In the genomic region with DNA sequence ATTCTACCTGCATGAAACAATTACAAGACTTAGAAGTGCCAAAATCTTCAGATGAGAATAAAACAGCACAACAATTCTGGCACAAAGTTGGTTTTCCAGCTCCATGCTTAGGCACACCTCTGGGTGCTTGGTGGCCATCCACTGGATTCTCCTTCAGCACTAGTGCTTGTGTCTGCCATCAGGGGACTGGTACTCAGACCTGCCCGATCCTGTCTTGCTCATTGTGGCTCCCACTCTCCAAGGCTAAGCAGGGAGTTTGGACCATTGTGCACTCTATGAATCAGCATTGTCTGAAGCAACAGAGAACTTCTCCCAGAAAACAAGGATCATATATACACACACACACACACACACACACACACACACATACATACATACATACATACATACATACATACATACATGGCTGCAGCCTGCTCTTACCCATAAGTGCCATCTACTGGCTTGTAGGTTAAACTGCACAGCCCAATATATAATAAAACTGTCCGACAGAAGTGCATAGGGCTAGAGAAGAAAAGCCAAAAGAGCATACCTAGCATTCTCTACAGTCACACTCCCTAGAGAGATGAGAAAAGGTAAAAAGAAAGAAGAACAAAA, we compare ENCODE assay signal across 8 cellular contexts.
A peak's percentile ranks its signal among the peaks of the same experiment; 100 is the strongest.
DNase-seq lines count a peak whose midpoint lies in the region; ATAC-seq, FAIRE-seq and TF ChIP-seq lines count a peak whose summit lies in the region.

No MANE protein-coding gene starts in this region.

- DNase-seq in AG10803 (ENCODE audit: low read depth) (peak; percentile 35), NCI-H1694 treated with DMSO at 0.1 percent for 48 hours (lab: John Stamatoyannopoulos, UW) (peak; percentile 38), astrocyte of the spinal cord (ENCODE audit: low read depth, low spot score) (peak; percentile 19), mucosa of descending colon (peak in 1 of 3 donors; percentile 23), H54 (ENCODE audit: insufficient read length, low spot score) (no peak)
- DNase-seq in activated CD4-positive, CD25-positive, alpha-beta regulatory T cell (lab: John Stamatoyannopoulos, UW) = no peak

- no peak for TF ChIP-seq POLR2A in GM18505 (IDR thresholded peaks at IDR 0.05; ENCODE audit: borderline replicate concordance, extremely low read depth, insufficient read depth, insufficient read length)
- TF ChIP-seq POLR2A in H54 (IDR thresholded peaks at IDR 0.05; ENCODE audit: low read depth, low read length) = no peak

- FAIRE-seq in H54 (lab: Jason Lieb, UNC) = no peak

- TF ChIP-seq CTCF in AG10803 (conservative IDR thresholded peaks at IDR 0.05; ENCODE audit: low read length) (peak; percentile 42), astrocyte of the spinal cord (IDR thresholded peaks at IDR 0.05; ENCODE audit: low read depth, low read length) (peak; percentile 46), mucosa of descending colon (IDR thresholded peaks at IDR 0.05) (peak; percentile 30)

- intact Hi-C loops in mucosa of descending colon (cut with DNase I, micrococcal nuclease) = loop anchor here in 1 of 2 donors (5.0 kb wide), 1 partner anchor 550 kb away; no protein-coding TSS in a partner anchor

- no peaks in the 10 kb centered on the region for H3K36me3 ChIP-seq in mucosa of descending colon (ENCODE audit: low read depth)

- H3K4me1 ChIP-seq in mucosa of descending colon (ENCODE audit: low read depth) = no peaks in the 10 kb centered on the region

- H3K4me3 ChIP-seq in AG10803 (ENCODE audit: low read length) (no peak overlapping the region), astrocyte of the spinal cord (ENCODE audit: low read depth, low read length) (no peak overlapping the region), mucosa of descending colon (no peak overlapping the region)

- in situ Hi-C loops in astrocyte of the spinal cord (cut with HindIII; ENCODE audit: low sequenced_read_pairs) = no loop called here

- ATAC-seq in GM18505 (IDR thresholded peaks at IDR 0.05; ENCODE audit: unreplicated experiment) = peak; percentile 92
- peak; percentile 96 for ATAC-seq in HG02884 (IDR thresholded peaks at IDR 0.05; ENCODE audit: unreplicated experiment)
- ATAC-seq in mucosa of descending colon = peak; percentile 82

- H3K9me3 ChIP-seq in mucosa of descending colon = no peaks in the 10 kb centered on the region

Comparison
In these comparisons a context has a peak if more than half of its experiments do, and no peak if none do; other contexts are left out.
1. DNase-seq: peak in AG10803 (single experiment), NCI-H1694 treated with DMSO at 0.1 percent for 48 hours (single experiment) and astrocyte of the spinal cord (single experiment); none in activated CD4-positive, CD25-positive, alpha-beta regulatory T cell (0 of 4) and H54 (single experiment).
2. Peak in every context shown above with its lines, with median percentiles within 50 percentile points of each other: CTCF ChIP-seq and ATAC-seq.